28 cellular contexts compared by ENCODE assay signal in the genomic region with DNA sequence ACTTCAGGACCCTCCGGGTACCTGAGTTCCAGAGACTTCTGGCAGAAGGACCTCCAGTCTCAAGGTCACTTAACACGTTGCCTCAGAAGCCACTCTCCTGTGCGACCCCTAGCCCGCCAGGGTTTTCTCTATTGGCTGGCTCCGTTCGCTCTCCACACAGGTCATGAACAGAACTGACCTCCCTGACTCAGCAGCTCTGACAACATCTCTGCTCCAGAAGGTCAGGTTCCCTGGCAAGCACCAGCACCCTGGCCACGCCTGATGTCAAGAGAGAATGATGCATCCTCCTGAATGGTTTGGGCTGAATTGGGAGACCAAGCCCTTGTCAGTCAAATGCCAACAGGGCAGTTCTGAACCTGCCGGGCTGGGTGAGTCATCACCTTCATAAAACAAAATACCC.
DNase-seq lines count a peak whose midpoint lies in the region; ATAC-seq, FAIRE-seq and TF ChIP-seq lines count a peak whose summit lies in the region.
"Had no signal": no experiment of that assay in that cellular context is flagged by ENCODE, and none has a peak within 500 bp of the region (broad histone marks: within the 10 kb centered on the region; RNA-seq: fewer than 3 reads in every experiment).

No MANE protein-coding gene starts in this region.

- no peaks in the 10 kb centered on the region for H4K20me1 ChIP-seq in HepG2 (ENCODE audit: insufficient read depth, low read length)

- no peak overlapping the region for H2AFZ ChIP-seq in HepG2 (ENCODE audit: low read length)
- H2AFZ ChIP-seq: hepatocyte had no signal

- no peaks in the 10 kb centered on the region for H3K27me3 Mint-ChIP-seq in activated CD4-positive, alpha-beta memory T cell treated with anti-CD3 and anti-CD28 coated beads for 36 hours
- H3K27me3 Mint-ChIP-seq: activated naive CD8-positive, alpha-beta T cell treated with anti-CD3 and anti-CD28 coated beads for 36 hours had no signal

- H3K4me1 ChIP-seq in right lobe of liver: peaks cover 0 to 10% (median 0%) of the 10 kb centered on the region in 4 donors
- H3K4me1 ChIP-seq in HepG2 (ENCODE audit: insufficient read depth, low read length): no peaks in the 10 kb centered on the region
- peaks cover 0 to 62% (median 11%) of the 10 kb centered on the region in 3 donors for H3K4me1 ChIP-seq in esophagus squamous epithelium
- H3K4me1 ChIP-seq: gastroesophageal sphincter, prostate gland had no signal

- no peak for FAIRE-seq in HepG2 (lab: Jason Lieb, UNC)
- FAIRE-seq: astrocyte, HTR-8/SVneo, TTC549 had no signal

- intact Hi-C loops in right lobe of liver (cut with DNase I) (no loop called here), HepG2 (cut with micrococcal nuclease; ENCODE audit: unreplicated experiment) (no loop called here), esophagus squamous epithelium (cut with DNase I) (no loop called here)
- intact Hi-C loops in activated CD4-positive, alpha-beta memory T cell treated with anti-CD3 and anti-CD28 coated beads for 36 hours (cut with micrococcal nuclease): no loop called here

- BruUV-seq in HepG2 (replicated peaks; lab: Mats Ljungman, UMichigan): no TSS peak

- H3K4me1 Mint-ChIP-seq in activated CD4-positive, alpha-beta memory T cell treated with anti-CD3 and anti-CD28 coated beads for 36 hours (ENCODE audit: low read depth): no peaks in the 10 kb centered on the region
- H3K4me1 Mint-ChIP-seq: activated naive CD8-positive, alpha-beta T cell treated with anti-CD3 and anti-CD28 coated beads for 36 hours; naive B cell had no signal

- H3K4me3 ChIP-seq in right lobe of liver (no peak overlapping the region), HepG2 (replicated peaks in 1 of 3; ENCODE audit: insufficient read depth in 1 of 3, low read depth in 2 of 3, low read length in 3 of 3) (no peak overlapping the region), esophagus squamous epithelium (peak overlapping the region in 1 of 4 donors; percentile 8)
- H3K4me3 ChIP-seq: gastroesophageal sphincter, hepatocyte, prostate gland had no signal

- WGBS in right lobe of liver (ENCODE audit: insufficient coverage, low coverage, low lambda C conversion rate, missing lambda C conversion rate): 36% methylated on average over 5 of the region's 8 CpGs
- WGBS in HepG2 (ENCODE audit: low lambda C conversion rate): 54% methylated on average over 7 of the region's 8 CpGs
- WGBS in esophagus squamous epithelium, 2 donors: 26 to 40% methylated on average over 3 to 8 of the region's 8 CpGs

- H3K36me3 ChIP-seq in right lobe of liver (no peaks in the 10 kb centered on the region), HepG2 (replicated peaks in 1 of 2; ENCODE audit: control insufficient read depth in 1 of 2, insufficient read depth in 2 of 2, low read length in 2 of 2) (no peaks in the 10 kb centered on the region), esophagus squamous epithelium (no peaks in the 10 kb centered on the region)
- H3K36me3 ChIP-seq: gastroesophageal sphincter, neutrophil, prostate gland had no signal

- peak; percentile 71 to 82 (median 82) for DNase-seq in right lobe of liver
- DNase-seq in HepG2 (ENCODE audit: low spot score): no peak
- DNase-seq in RWPE1 (ENCODE audit: low spot score): peak; percentile 95
- no peak for DNase-seq in esophagus squamous epithelium (lab: John Stamatoyannopoulos, UW)
- DNase-seq in activated CD4-positive, alpha-beta memory T cell treated with anti-CD3 and anti-CD28 coated beads for 36 hours: no peak
- DNase-seq in AG08395 (ENCODE audit: low spot score): no peak
- DNase-seq in NCI-H1930 (lab: John Stamatoyannopoulos, UW): no peak
- DNase-seq: activated CD4-positive, CD25-positive, alpha-beta regulatory T cell treated with anti-CD3 and anti-CD28 coated beads, Interleukin-2, amount 50 U/mL, for 72 hours; activated CD8-positive, alpha-beta T cell treated with anti-CD3 and anti-CD28 coated beads, Interleukin-2, amount 10 ng/mL, durations not matched to agents 7 days and 5 days; activated naive CD8-positive, alpha-beta T cell treated with anti-CD3 and anti-CD28 coated beads for 36 hours; central memory CD4-positive, alpha-beta T cell; GOT3; KG1; naive B cell; NCI-H1436 treated with DMSO at 0.1 percent for 48 hours; NCI-H510A; stimulated activated CD4-positive, alpha-beta T cell treated with anti-CD3 and anti-CD28 coated beads, Interleukin-15, amount 100 ng/mL, for 24 hours; stimulated activated naive CD4-positive, alpha-beta T cell had no signal

- no peaks in the 10 kb centered on the region for H3K9me3 Mint-ChIP-seq in activated CD4-positive, alpha-beta memory T cell treated with anti-CD3 and anti-CD28 coated beads for 36 hours
- H3K9me3 Mint-ChIP-seq: activated naive CD8-positive, alpha-beta T cell treated with anti-CD3 and anti-CD28 coated beads for 36 hours had no signal

- in situ Hi-C loops in HepG2 (cut with HindIII; ENCODE audit: extremely low pct_ligation_motif_present, low pct_unique_long_range_greater_than_20kb): no loop called here

- TF ChIP-seq CTCF in right lobe of liver (IDR thresholded peaks at IDR 0.05): no peak
- no peak for TF ChIP-seq CTCF in HepG2 (CRISPR knock-in tag; IDR thresholded peaks at IDR 0.05)
- TF ChIP-seq CTCF in RWPE1 (conservative IDR thresholded peaks at IDR 0.05; ENCODE audit: low read depth): no peak
- no peak for TF ChIP-seq CTCF in esophagus squamous epithelium (IDR thresholded peaks at IDR 0.05)

- H3K27ac Mint-ChIP-seq in activated CD4-positive, alpha-beta memory T cell treated with anti-CD3 and anti-CD28 coated beads for 36 hours: no peak overlapping the region
- H3K27ac Mint-ChIP-seq: activated CD8-positive, alpha-beta T cell treated with anti-CD3 and anti-CD28 coated beads, Interleukin-2, amount 10 ng/mL, durations not matched to agents 7 days and 5 days; activated naive CD8-positive, alpha-beta T cell treated with anti-CD3 and anti-CD28 coated beads for 36 hours; mesothelial cell of epicardium; naive B cell had no signal

- no peak overlapping the region for H3K4me2 ChIP-seq in HepG2 (ENCODE audit: low read depth, low read length)
- H3K4me2 ChIP-seq: hepatocyte had no signal

- no peak overlapping the region for H3K4me3 Mint-ChIP-seq in activated CD4-positive, alpha-beta memory T cell treated with anti-CD3 and anti-CD28 coated beads for 36 hours
- H3K4me3 Mint-ChIP-seq: activated CD8-positive, alpha-beta T cell treated with anti-CD3 and anti-CD28 coated beads, Interleukin-2, amount 10 ng/mL, durations not matched to agents 7 days and 5 days; activated naive CD8-positive, alpha-beta T cell treated with anti-CD3 and anti-CD28 coated beads for 36 hours; mesothelial cell of epicardium; naive B cell had no signal

- ATAC-seq in right lobe of liver (peak; percentile 22 to 91 (median 68)), HepG2 (no peak), GM18511 (IDR thresholded peaks at IDR 0.05; ENCODE audit: unreplicated experiment) (no peak)
- ATAC-seq: activated CD8-positive, alpha-beta T cell treated with anti-CD3 and anti-CD28 coated beads, Interleukin-2, amount 10 ng/mL, durations not matched to agents 7 days and 5 days; gastroesophageal sphincter had no signal

- TF ChIP-seq EP300 in HepG2 (IDR thresholded peaks at IDR 0.05; ENCODE audit: low read depth in 2 of 2, low read length in 2 of 2) (no peak), HepG2 (CRISPR knock-in tag; IDR thresholded peaks at IDR 0.05; ENCODE audit: borderline replicate concordance) (no peak)

- no peaks in the 10 kb centered on the region for H3K9me3 ChIP-seq in right lobe of liver
- no peaks in the 10 kb centered on the region for H3K9me3 ChIP-seq in HepG2 (ENCODE audit: low read length)
- H3K9me3 ChIP-seq in esophagus squamous epithelium: no peaks in the 10 kb centered on the region
- H3K9me3 ChIP-seq: gastroesophageal sphincter, neutrophil, prostate gland had no signal

- H3K27me3 ChIP-seq in right lobe of liver: no peaks in the 10 kb centered on the region
- H3K27me3 ChIP-seq in HepG2 (ENCODE audit: control insufficient read depth in 1 of 2, insufficient read depth in 2 of 2, low read length in 2 of 2): peaks cover 1 to 64% of the 10 kb centered on the region in 2 experiments; a peak in 4 of 5 replicates
- H3K27me3 ChIP-seq in esophagus squamous epithelium: peaks cover 0 to 4% (median 0%) of the 10 kb centered on the region in 4 donors
- H3K27me3 ChIP-seq: hepatocyte had no signal

- POLR2A ChIA-PET in HepG2 (lab: Yijun Ruan, JAX): no interaction called here
- POLR2A ChIA-PET in RWPE1 (lab: Yijun Ruan, JAX; ENCODE audit: low non-redundant PET): no interaction called here
- POLR2A ChIA-PET in activated CD4-positive, alpha-beta memory T cell treated with anti-CD3 and anti-CD28 coated beads for 36 hours (lab: Charles Lee): no interaction called here

- TF ChIP-seq POLR2A in right lobe of liver (IDR thresholded peaks at IDR 0.05) (no peak), HepG2 (IDR thresholded peaks at IDR 0.05; ENCODE audit: insufficient read depth in 1 of 2, low read depth in 2 of 2, low read length in 2 of 2) (no peak), esophagus squamous epithelium (IDR thresholded peaks at IDR 0.05) (no peak)

- CTCF ChIA-PET in HepG2 (lab: Yijun Ruan, JAX; ENCODE audit: low intra/inter-chr PET ratio, low total read pairs): no interaction called here
- CTCF ChIA-PET in RWPE1 (lab: Yijun Ruan, JAX): no interaction called here
- CTCF ChIA-PET in activated CD4-positive, alpha-beta memory T cell treated with anti-CD3 and anti-CD28 coated beads for 36 hours (lab: Charles Lee): no interaction called here

- H3K27ac ChIP-seq in right lobe of liver: peak overlapping the region in 1 of 3 donors; percentile 34
- no peak overlapping the region for H3K27ac ChIP-seq in HepG2 (ENCODE audit: extremely low read length, insufficient read depth, low read length)
- H3K27ac ChIP-seq in RWPE1: peak overlapping the region; percentile 76
- H3K27ac ChIP-seq in esophagus squamous epithelium: peak overlapping the region in 3 of 4 donors; percentile 74 to 86 (median 80)
- H3K27ac ChIP-seq: C4-2B, gastroesophageal sphincter, hepatocyte, neutrophil, prostate gland had no signal

- TF ChIP-seq RAD21 in HepG2 (CRISPR knock-in tag; IDR thresholded peaks at IDR 0.05): no peak

- H3K9ac ChIP-seq in HepG2 (ENCODE audit: insufficient read depth, low read depth, low read length): no peak overlapping the region

- no peaks in the 10 kb centered on the region for H3K36me3 Mint-ChIP-seq in activated CD4-positive, alpha-beta memory T cell treated with anti-CD3 and anti-CD28 coated beads for 36 hours
- H3K36me3 Mint-ChIP-seq: activated naive CD8-positive, alpha-beta T cell treated with anti-CD3 and anti-CD28 coated beads for 36 hours; mesothelial cell of epicardium; naive B cell had no signal

- H3K79me2 ChIP-seq in HepG2 (ENCODE audit: insufficient read depth, low read length): no peaks in the 10 kb centered on the region
- H3K79me2 ChIP-seq: hepatocyte had no signal

Comparison
In these comparisons a context has a peak if more than half of its experiments do, and no peak if none do; other contexts are left out.
1. ATAC-seq: peak in right lobe of liver (4 of 4); none in HepG2 (single experiment) and GM18511 (single experiment).
2. DNase-seq: peak in right lobe of liver (3 of 3) and RWPE1 (single experiment); none in HepG2 (single experiment), esophagus squamous epithelium (single experiment), activated CD4-positive, alpha-beta memory T cell treated with anti-CD3 and anti-CD28 coated beads for 36 hours (single experiment), AG08395 (single experiment) and NCI-H1930 (0 of 2).